Comparison of ENCODE assay signal across 8 cellular contexts in the genomic region with DNA sequence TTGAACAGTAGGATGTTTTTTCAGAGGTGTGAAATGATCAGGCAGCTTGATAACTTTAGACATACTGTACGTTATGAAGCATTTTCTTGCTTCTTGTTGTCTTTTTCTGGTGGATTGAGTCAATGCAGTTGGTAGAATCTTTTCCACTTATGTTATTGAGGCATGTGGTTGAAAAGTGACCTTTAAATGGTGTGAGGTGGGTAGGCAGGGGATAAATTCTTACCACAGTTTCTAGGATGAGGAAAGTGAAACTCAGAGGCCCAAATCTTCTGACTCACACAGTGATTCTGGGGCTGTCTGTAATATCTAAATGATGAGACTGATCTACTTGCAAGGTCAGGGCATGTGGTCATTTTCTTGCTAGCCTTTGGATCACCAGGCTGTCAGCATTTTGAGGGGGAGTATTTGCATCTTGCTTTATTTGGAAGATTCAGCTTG.
DNase-seq lines count a peak whose midpoint lies in the region; ATAC-seq, FAIRE-seq and TF ChIP-seq lines count a peak whose summit lies in the region.
"Not testable (repeated sequence)": the region's sequence is repeated elsewhere in the genome, so short reads cannot be mapped to it uniquely, and the experiment has no call there.

No MANE protein-coding gene starts in this region.

- H3K79me2 ChIP-seq in ACC112 (ENCODE audit: control insufficient read depth, insufficient read depth, low read length, unreplicated experiment) = not testable (repeated sequence)

- not testable (repeated sequence) for H3K27ac Mint-ChIP-seq in memory B cell

- FAIRE-seq in bronchial epithelial cell (lab: Jason Lieb, UNC) = not testable (repeated sequence)

- DNase-seq in LHCN-M2 (ENCODE audit: low read depth) (peak; percentile 72), bronchial epithelial cell (ENCODE audit: low read depth) (peak; percentile 25)
- DNase-seq in memory B cell (ENCODE audit: low spot score in 2 of 2) = not testable (repeated sequence)

- H3K36me3 Mint-ChIP-seq in memory B cell = not testable (repeated sequence)

- H3K27me3 Mint-ChIP-seq in memory B cell = not testable (repeated sequence)

- TF ChIP-seq CTCF in bronchial epithelial cell (IDR thresholded peaks at IDR 0.05; ENCODE audit: insufficient read depth, low read length, severe bottlenecking) = not testable (repeated sequence)

- not testable (repeated sequence) for H3K4me1 Mint-ChIP-seq in memory B cell

- ATAC-seq in GM18868 (IDR thresholded peaks at IDR 0.05; ENCODE audit: unreplicated experiment) (peak; percentile 83), GM21717 (IDR thresholded peaks at IDR 0.05; ENCODE audit: unreplicated experiment) (peak; percentile 53), HG03060 (IDR thresholded peaks at IDR 0.05; ENCODE audit: low read depth, unreplicated experiment) (peak; percentile 60), memory B cell (ENCODE audit: low read depth) (peak; percentile 56)
- peak; percentile 84 to 92 for ATAC-seq in activated CD4-positive, CD25-positive, alpha-beta regulatory T cell treated with anti-CD3 and anti-CD28 coated beads, Interleukin-2, amount 50 U/mL, for 24 hours

- not testable (repeated sequence) for H2AFZ ChIP-seq in ACC112 (ENCODE audit: low read length, unreplicated experiment)

- not testable (repeated sequence) for H3K4me1 ChIP-seq in ACC112 (ENCODE audit: control insufficient read depth, insufficient read depth, low read length, unreplicated experiment)

- H3K9me3 Mint-ChIP-seq in memory B cell = not testable (repeated sequence)

- peak overlapping the region; percentile 76 for H3K27ac ChIP-seq in ACC112 (ENCODE audit: low read depth, low read length)

- H3K4me3 ChIP-seq in ACC112 (ENCODE audit: low read depth, low read length); bronchial epithelial cell (ENCODE audit: low read depth, low read length): not testable (repeated sequence)

- not testable (repeated sequence) for H3K4me3 Mint-ChIP-seq in memory B cell

- H3K36me3 ChIP-seq in ACC112 (ENCODE audit: insufficient read depth, low read length); bronchial epithelial cell (ENCODE audit: control insufficient read depth, insufficient read depth, low read length): not testable (repeated sequence)

- not testable (repeated sequence) for H3K27me3 ChIP-seq in ACC112 (ENCODE audit: insufficient read depth, low read length); bronchial epithelial cell (ENCODE audit: control insufficient read depth, insufficient read depth, low read length)
